23 cellular contexts compared by ENCODE assay signal in genomic region chrX:47706575-47706974, GRCh38. TPM values are rescaled to one million over a fixed set of nuclear protein-coding genes. Genes with fewer than 3 reads are reported as not detected.
DNase-seq lines count a peak whose midpoint lies in the region; ATAC-seq and TF ChIP-seq lines count a peak whose summit lies in the region.
"Had no signal": no experiment of that assay in that cellular context is flagged by ENCODE, and none has a peak within 500 bp of the region (broad histone marks: within the 10 kb centered on the region; RNA-seq: fewer than 3 reads in every experiment).

No MANE protein-coding gene starts in this region.

- H3K27me3 Mint-ChIP-seq in HFFc6 (ENCODE audit: insufficient read depth) = peaks cover 5% of the 10 kb centered on the region

- TF ChIP-seq CTCF in AG04449 (IDR thresholded peaks at IDR 0.05; ENCODE audit: insufficient read depth, low read length, missing control alignments) (no peak), HFFc6 (IDR thresholded peaks at IDR 0.05) (no peak), brain microvascular endothelial cell (IDR thresholded peaks at IDR 0.05; ENCODE audit: low read depth, low read length, missing control alignments) (no peak), GM13977 (IDR thresholded peaks at IDR 0.05; ENCODE audit: extremely low read depth, insufficient read depth, missing control alignments) (no peak)

- CTCF ChIA-PET in AG04449 (lab: Yijun Ruan, JAX) = no interaction called here

- H3K4me3 ChIP-seq in AG04449 (ENCODE audit: low read depth, low read length) = no peak overlapping the region
- no peak overlapping the region for H3K4me3 ChIP-seq in brain microvascular endothelial cell (ENCODE audit: low read depth, low read length)
- H3K4me3 ChIP-seq: transverse colon had no signal

- H3K27me3 ChIP-seq in brain microvascular endothelial cell (replicated peaks) = no peaks in the 10 kb centered on the region
- H3K27me3 ChIP-seq: transverse colon had no signal

- H3K36me3 Mint-ChIP-seq in HFFc6 (ENCODE audit: low read depth) = no peaks in the 10 kb centered on the region
- H3K36me3 Mint-ChIP-seq: CD8-positive, alpha-beta T cell; memory B cell; natural killer cell; T-cell had no signal

- peak; percentile 3 for DNase-seq in AG04449 (ENCODE audit: low read depth, low spot score)
- peak; percentile 4 for DNase-seq in HFFc6
- DNase-seq in brain microvascular endothelial cell = peak; percentile 7
- peak; percentile 59 for DNase-seq in iris pigment epithelial cell (ENCODE audit: low read depth)
- DNase-seq in kidney glomerular epithelial cell (lab: John Stamatoyannopoulos, UW) = no peak
- no peak for DNase-seq in GM13977 (ENCODE audit: low spot score)
- no peak for DNase-seq in cerebellar cortex (ENCODE audit: low spot score)
- DNase-seq: activated gamma-delta T cell; amniotic stem cell; CD8-positive, alpha-beta T cell; DMS53; endodermal cell; foreskin melanocyte; natural killer cell; NCI-H1105 treated with DMSO at 0.1 percent for 48 hours; NCI-H526 treated with DMSO at 0.1 percent for 48 hours; SIG-M5; stimulated activated CD4-positive, alpha-beta T cell treated with anti-CD3 and anti-CD28 coated beads, Interleukin-2, amount 100 ng/mL, for 24 hours; stimulated activated naive CD8-positive, alpha-beta T cell treated with anti-CD3 and anti-CD28 coated beads, Interleukin-15, Interleukin-2, amounts not matched to agents 100 U/mL and 50 U/mL, for 24 hours; T-cell; transverse colon had no signal

- no peaks in the 10 kb centered on the region for H3K36me3 ChIP-seq in brain microvascular endothelial cell (replicated peaks)
- H3K36me3 ChIP-seq: transverse colon had no signal

- peaks cover 12% of the 10 kb centered on the region; the same call in 1 of the 2 replicates for H3K4me1 Mint-ChIP-seq in HFFc6 (ENCODE audit: low read depth)
- H3K4me1 Mint-ChIP-seq: memory B cell, natural killer cell, T-cell had no signal

- no peak for ATAC-seq in HG02588 (IDR thresholded peaks at IDR 0.05; ENCODE audit: unreplicated experiment)
- ATAC-seq: CD8-positive, alpha-beta T cell; natural killer cell; stimulated activated naive CD8-positive, alpha-beta T cell treated with anti-CD3 and anti-CD28 coated beads, Interleukin-15, Interleukin-2, amounts not matched to agents 100 U/mL and 50 U/mL, for 24 hours; T-cell had no signal

- H3K27ac ChIP-seq in brain microvascular endothelial cell = no peak overlapping the region
- H3K27ac ChIP-seq: transverse colon had no signal

- in situ Hi-C loops in brain microvascular endothelial cell (cut with HindIII; ENCODE audit: low pct_ligation_motif_present, low sequenced_read_pairs) = no loop called here
- in situ Hi-C loops in GM13977 (cut with MboI; ENCODE audit: low pct_unique_long_range_greater_than_20kb, low sequenced_read_pairs, unreplicated experiment) = no loop called here

- no peak overlapping the region; the same call in 1 of the 2 replicates for H3K4me3 Mint-ChIP-seq in HFFc6
- H3K4me3 Mint-ChIP-seq: CD8-positive, alpha-beta T cell; endodermal cell; memory B cell; natural killer cell; T-cell had no signal

- POLR2A ChIA-PET in AG04449 (lab: Yijun Ruan, JAX) = no interaction called here

- no peak overlapping the region for H3K27ac Mint-ChIP-seq in HFFc6
- H3K27ac Mint-ChIP-seq: CD8-positive, alpha-beta T cell; endodermal cell; memory B cell; natural killer cell; T-cell had no signal

- H3K9me3 Mint-ChIP-seq in HFFc6 = no peaks in the 10 kb centered on the region
- H3K9me3 Mint-ChIP-seq: CD8-positive, alpha-beta T cell; memory B cell; natural killer cell; T-cell had no signal

RNA-seq across cellular contexts. Expression of gene UXT, which starts 47.6 kb away (rescaled TPM):
- 100 to 1,000 TPM in 4 of 6 experiments, 10 to 100 TPM in 2; 94.9 to 104 (median 101) TPM for total RNA-seq in HFFc6 (2021; fragmentation: NEBNext Ultra II Directional; extraction: Animal tissue kit (Norgen Biotek cat#: 25700))

RNA-seq across cellular contexts. Expression of gene ELK1, which starts 56.2 kb away (rescaled TPM):
- total RNA-seq in HFFc6 (2021; fragmentation: NEBNext Ultra II Directional; extraction: Animal tissue kit (Norgen Biotek cat#: 25700)) = 10 to 100 TPM; 42.8 to 49.1 (median 45.7) TPM

Comparison
In these comparisons a context has a peak if more than half of its experiments do, and no peak if none do; other contexts are left out.
1. DNase-seq: peak in AG04449 (single experiment), HFFc6 (single experiment), brain microvascular endothelial cell (single experiment) and iris pigment epithelial cell (single experiment); none in kidney glomerular epithelial cell (single experiment), GM13977 (single experiment) and cerebellar cortex (single experiment).